In genomic region chr1:116361648-116362047, GRCh38 we compare ENCODE assay signal across 27 cellular contexts.
"Had no signal": no experiment of that assay in that cellular context is flagged by ENCODE, and none has a peak within 500 bp of the region (broad histone marks: within the 10 kb centered on the region; RNA-seq: fewer than 3 reads in every experiment).

No MANE protein-coding gene starts in this region.

- H3K27ac Mint-ChIP-seq: activated CD8-positive, alpha-beta T cell treated with anti-CD3 and anti-CD28 coated beads, Interleukin-2, amount 10 ng/mL, durations not matched to agents 7 days and 5 days; activated naive CD4-positive, alpha-beta T cell treated with anti-CD3 and anti-CD28 coated beads, Interleukin-2, amount 50 U/mL, for 72 hours; activated naive CD8-positive, alpha-beta T cell treated with anti-CD3 and anti-CD28 coated beads, Interleukin-2, amount 50 U/mL, for 24 hours; activated T-cell treated with anti-CD3 and anti-CD28 coated beads, Interleukin-2, amount 50 U/mL, for 24 hours; brain; IgD-negative memory B cell; T-helper 17 cell; WTC11 had no signal

- H3K27ac ChIP-seq: ascending aorta, cardiac muscle cell, KMS-11, RWPE1 had no signal

- DNase-seq: activated CD4-positive, alpha-beta T cell treated with anti-CD3 and anti-CD28 coated beads for 48 hours; activated CD4-positive, alpha-beta T cell treated with anti-CD3 and anti-CD28 coated beads, Interleukin-2, amount 50 U/mL, for 4 hours; activated CD4-positive, CD25-positive, alpha-beta regulatory T cell treated with anti-CD3 and anti-CD28 coated beads, Interleukin-2, amount 50 U/mL, for 72 hours; activated CD8-positive, alpha-beta T cell treated with anti-CD3 and anti-CD28 coated beads, Interleukin-2, amount 10 ng/mL, durations not matched to agents 7 days and 5 days; activated effector memory CD4-positive, alpha-beta T cell treated with anti-CD3 and anti-CD28 coated beads, Interleukin-2, amount 50 U/mL, for 16 hours; activated naive CD4-positive, alpha-beta T cell treated with Interleukin-2 at 50 U/mL for 16 hours; activated naive CD8-positive, alpha-beta T cell treated with anti-CD3 and anti-CD28 coated beads, Interleukin-2, amount 50 U/mL, for 24 hours; activated T-cell treated with anti-CD3 and anti-CD28 coated beads, Interleukin-2, amount 50 U/mL, for 24 hours; amniotic stem cell; MG63; NCI-H1105; NCI-H1436; NCI-H1694 treated with DMSO at 0.1 percent for 48 hours; NCI-H2029 treated with DMSO at 0.1 percent for 48 hours; NCI-H510A treated with DMSO at 0.1 percent for 48 hours; SHP77 treated with DMSO at 0.1 percent for 48 hours; T-helper 17 cell; T-helper 9 cell had no signal

- H3K9me3 Mint-ChIP-seq: activated naive CD4-positive, alpha-beta T cell treated with anti-CD3 and anti-CD28 coated beads, Interleukin-2, amount 50 U/mL, for 72 hours; activated naive CD8-positive, alpha-beta T cell treated with anti-CD3 and anti-CD28 coated beads, Interleukin-2, amount 50 U/mL, for 24 hours; activated T-cell treated with anti-CD3 and anti-CD28 coated beads, Interleukin-2, amount 50 U/mL, for 24 hours; brain; IgD-negative memory B cell; WTC11 had no signal

- H3K27me3 Mint-ChIP-seq: activated naive CD8-positive, alpha-beta T cell treated with anti-CD3 and anti-CD28 coated beads, Interleukin-2, amount 50 U/mL, for 24 hours; activated T-cell treated with anti-CD3 and anti-CD28 coated beads, Interleukin-2, amount 50 U/mL, for 24 hours; T-helper 17 cell had no signal

- H3K9ac ChIP-seq: KMS-11 had no signal

- H3K36me3 ChIP-seq: ascending aorta, cardiac muscle cell, MG63, Peyer's patch had no signal

- H3K9me3 ChIP-seq: ascending aorta, MG63, Peyer's patch had no signal

- H3K27me3 ChIP-seq: ascending aorta, cardiac muscle cell, MG63, Peyer's patch had no signal

- H3K4me3 Mint-ChIP-seq: activated CD8-positive, alpha-beta T cell treated with anti-CD3 and anti-CD28 coated beads, Interleukin-2, amount 10 ng/mL, durations not matched to agents 7 days and 5 days; activated naive CD8-positive, alpha-beta T cell treated with anti-CD3 and anti-CD28 coated beads, Interleukin-2, amount 50 U/mL, for 24 hours; activated T-cell treated with anti-CD3 and anti-CD28 coated beads, Interleukin-2, amount 50 U/mL, for 24 hours; brain; IgD-negative memory B cell; T-helper 17 cell; WTC11 had no signal

- H3K4me1 ChIP-seq: ascending aorta had no signal

- H3K4me3 ChIP-seq: ascending aorta, cardiac muscle cell, MG63, Peyer's patch had no signal

- H3K36me3 Mint-ChIP-seq: activated naive CD4-positive, alpha-beta T cell treated with anti-CD3 and anti-CD28 coated beads, Interleukin-2, amount 50 U/mL, for 72 hours; brain; IgD-negative memory B cell; WTC11 had no signal

- H3K4me2 ChIP-seq: KMS-11 had no signal
